ENCODE assay signal across 9 cellular contexts in genomic region chr3:171838218-171838720, GRCh38. TPM values are rescaled to one million over a fixed set of nuclear protein-coding genes. Genes with fewer than 3 reads are reported as not detected.
DNase-seq lines count a peak whose midpoint lies in the region; ATAC-seq, FAIRE-seq and TF ChIP-seq lines count a peak whose summit lies in the region.
"Had no signal": no experiment of that assay in that cellular context is flagged by ENCODE, and none has a peak within 500 bp of the region (broad histone marks: within the 10 kb centered on the region; RNA-seq: fewer than 3 reads in every experiment).

No MANE protein-coding gene starts in this region.

- no peaks in the 10 kb centered on the region for H3K9me3 ChIP-seq in GM12878 (replicated peaks; ENCODE audit: control insufficient read depth, insufficient read depth, low read length)
- H3K9me3 ChIP-seq: pancreas had no signal

- DNase-seq in HFFc6 (peak; percentile 73), GM12878 (ENCODE audit: low read depth, low spot score) (no peak), stromal cell of bone marrow (ENCODE audit: low read depth) (peak; percentile 89), T-helper 1 cell (no peak), COLO829 (ENCODE audit: low spot score) (no peak), activated T-cell treated with anti-CD3 and anti-CD28 coated beads for 4 hours (no peak)
- DNase-seq: pancreas had no signal

- peak; percentile 24 for TF ChIP-seq CTCF in HFFc6 (IDR thresholded peaks at IDR 0.05)
- TF ChIP-seq CTCF in GM12878 (IDR thresholded peaks at IDR 0.05 in 2 of 3, conservative IDR thresholded peaks at IDR 0.05 in 1 of 3; ENCODE audit: control insufficient read depth in 2 of 3, extremely low read depth in 1 of 3, insufficient read depth in 1 of 3, low read depth in 3 of 3, low read length in 3 of 3): no peak

- no peak for TF ChIP-seq RAD21 in GM12878 (IDR thresholded peaks at IDR 0.05; ENCODE audit: insufficient read depth, low read depth, low read length)

- intact Hi-C loops in GM12878 (cut with micrococcal nuclease; ENCODE audit: unreplicated experiment): loop anchor here (10.0 kb wide), 2 partner anchors 653 to 793 kb away; no protein-coding TSS in a partner anchor

- no peak for TF ChIP-seq POLR2A in GM12878 (IDR thresholded peaks at IDR 0.05; ENCODE audit: low read depth, low read length)

- H4K20me1 ChIP-seq in GM12878 (ENCODE audit: control insufficient read depth, insufficient read depth): no peaks in the 10 kb centered on the region

- CTCF ChIA-PET in GM12878 (lab: Yijun Ruan, JAX): interaction anchor here (0.8 to 3.0 kb wide), 9 partner anchors 9 to 877 kb away, joined by 3 to 25 read pairs (median 5); no protein-coding TSS in a partner anchor

- H3K27ac Mint-ChIP-seq in HFFc6: peak overlapping the region; percentile 86

- WGBS in GM12878 (ENCODE audit: insufficient coverage, insufficient replicate concordance, low lambda C conversion rate, missing lambda C conversion rate): 33% methylated on average over 6 of the region's 6 CpGs

- H3K4me3 ChIP-seq in GM12878: no peak overlapping the region
- H3K4me3 ChIP-seq: pancreas had no signal

- H3K27me3 ChIP-seq in GM12878 (replicated peaks in 1 of 2; ENCODE audit: control insufficient read depth in 2 of 2, insufficient read depth in 2 of 2, low read length in 1 of 2): no peaks in the 10 kb centered on the region; a peak in 1 of 4 replicates
- no peaks in the 10 kb centered on the region for H3K27me3 ChIP-seq in layer of hippocampus (ENCODE audit: control insufficient read depth, insufficient read depth, low read length)
- H3K27me3 ChIP-seq: pancreas had no signal

- ATAC-seq in GM12878 (peak; percentile 49), GM18861 (IDR thresholded peaks at IDR 0.05; ENCODE audit: unreplicated experiment) (no peak)

- H3K27me3 Mint-ChIP-seq in HFFc6 (ENCODE audit: insufficient read depth): no peaks in the 10 kb centered on the region

- POLR2A ChIA-PET in GM12878 (lab: Charles Lee): interaction anchor here (0.6 kb wide), 1 partner anchor 15 kb away, joined by 6 read pairs; no protein-coding TSS in a partner anchor

- H3K9me3 Mint-ChIP-seq in HFFc6: no peaks in the 10 kb centered on the region

- FAIRE-seq in GM12878 (lab: Jason Lieb, UNC): peak; percentile 75
- FAIRE-seq: pancreas had no signal

- H2AFZ ChIP-seq in GM12878 (ENCODE audit: control insufficient read depth, low read depth, low read length): no peak overlapping the region

- SMC1A ChIA-PET in GM12878 (lab: Charles Lee; ENCODE audit: uncharacterized antibody, unreplicated experiment): interaction anchor here (0.7 to 3.7 kb wide), 10 partner anchors 9 to 504 kb away, joined by 3 to 23 read pairs (median 3); no protein-coding TSS in a partner anchor

- no peaks in the 10 kb centered on the region for H3K79me2 ChIP-seq in GM12878 (ENCODE audit: control insufficient read depth, insufficient read depth, low read length)

- no peaks in the 10 kb centered on the region for H3K36me3 ChIP-seq in GM12878 (ENCODE audit: control insufficient read depth in 2 of 2, insufficient read depth in 2 of 2, low read length in 1 of 2)
- H3K36me3 ChIP-seq: pancreas had no signal

- no peak overlapping the region for H3K27ac ChIP-seq in GM12878 (ENCODE audit: control insufficient read depth, insufficient read depth)
- H3K27ac ChIP-seq in layer of hippocampus (ENCODE audit: low read depth, low read length): peak overlapping the region; percentile 76

- 0 out of 2 replicates have a peak, but pooled peaks cover 3% of the 10 kb centered on the region for H3K4me1 ChIP-seq in GM12878 (ENCODE audit: control insufficient read depth, insufficient read depth, low read length)

- no TSS peak for BruUV-seq in GM12878 (replicated peaks; lab: Mats Ljungman, UMichigan)

- H3K4me3 Mint-ChIP-seq in HFFc6: peak overlapping the region; percentile 86

- H3K4me1 Mint-ChIP-seq in HFFc6 (ENCODE audit: low read depth): peaks cover 47% of the 10 kb centered on the region

- no peak overlapping the region for H3K9ac ChIP-seq in GM12878 (ENCODE audit: control insufficient read depth, insufficient read depth, low read length)

- in situ Hi-C loops in GM12878 (cut with MboI): loop anchor here (5.0 kb wide), 1 partner anchor 191 kb away; no protein-coding TSS in a partner anchor

- H3K36me3 Mint-ChIP-seq in HFFc6 (ENCODE audit: low read depth): no peaks in the 10 kb centered on the region

- RAD21 ChIA-PET in GM12878 (lab: Charles Lee; ENCODE audit: unreplicated experiment): interaction anchor here (3.0 to 13.1 kb wide), 4 partner anchors 9 to 503 kb away, joined by 11 to 333 read pairs (median 20); no protein-coding TSS in a partner anchor

- peak overlapping the region; percentile 57; the same call in 1 of the 2 replicates for H3K4me2 ChIP-seq in GM12878 (ENCODE audit: control insufficient read depth, insufficient read depth)

- TF ChIP-seq EP300 in GM12878 (IDR thresholded peaks at IDR 0.05; ENCODE audit: borderline replicate concordance in 1 of 2, control insufficient read depth in 1 of 2, low read depth in 2 of 2, low read length in 2 of 2): peak in 1 of 2 experiments; percentile 65; a peak in 1 of 4 replicates

TF ChIP-seq in GM12878, 131 proteins besides CTCF, POLR2A, EP300 and RAD21 (continues in another document):
- 0 out of 2 replicates have a peak, but pooled peaks have one; percentile 32 for TF ChIP-seq GATAD2B (conservative IDR thresholded peaks at IDR 0.05; ENCODE audit: low read depth)
- TF ChIP-seq KAT2A (conservative IDR thresholded peaks at IDR 0.05; ENCODE audit: control insufficient read depth, low read depth, low read length): no peak
- no peak for TF ChIP-seq ZZZ3 (IDR thresholded peaks at IDR 0.05; ENCODE audit: control insufficient read depth, insufficient read length, low read depth)
- no peak for TF ChIP-seq ZNF622 (IDR thresholded peaks at IDR 0.05)
- TF ChIP-seq, protein P1, sequence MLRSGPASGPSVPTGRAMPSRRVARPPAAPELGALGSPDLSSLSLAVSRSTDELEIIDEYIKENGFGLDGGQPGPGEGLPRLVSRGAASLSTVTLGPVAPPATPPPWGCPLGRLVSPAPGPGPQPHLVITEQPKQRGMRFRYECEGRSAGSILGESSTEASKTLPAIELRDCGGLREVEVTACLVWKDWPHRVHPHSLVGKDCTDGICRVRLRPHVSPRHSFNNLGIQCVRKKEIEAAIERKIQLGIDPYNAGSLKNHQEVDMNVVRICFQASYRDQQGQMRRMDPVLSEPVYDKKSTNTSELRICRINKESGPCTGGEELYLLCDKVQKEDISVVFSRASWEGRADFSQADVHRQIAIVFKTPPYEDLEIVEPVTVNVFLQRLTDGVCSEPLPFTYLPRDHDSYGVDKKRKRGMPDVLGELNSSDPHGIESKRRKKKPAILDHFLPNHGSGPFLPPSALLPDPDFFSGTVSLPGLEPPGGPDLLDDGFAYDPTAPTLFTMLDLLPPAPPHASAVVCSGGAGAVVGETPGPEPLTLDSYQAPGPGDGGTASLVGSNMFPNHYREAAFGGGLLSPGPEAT (IDR thresholded peaks at IDR 0.05; ENCODE audit: low read depth): peak; percentile 67

RNA-seq across cellular contexts. Expression of gene TMEM212, which starts 4.9 kb away (rescaled TPM):
- not detected for total RNA-seq in HFFc6 (2021; fragmentation: NEBNext Ultra II Directional; extraction: Animal tissue kit (Norgen Biotek cat#: 25700))
- not detected in 2 replicates for total RNA-seq in GM12878 (2013; cell fraction: nucleolus; rRNA removed)
- not detected in 2 replicates for total RNA-seq in GM12878 (2014; rRNA removed)
- not detected in 2 replicates for total RNA-seq in GM12878 (2014; rRNA removed; fragmentation: Illumina TruSeq; extraction: Trizol)
- total RNA-seq in GM12878 (2021): not detected in 2 replicates
- polyA plus RNA-seq in GM12878 (2011; ENCODE audit: low read depth): not detected
- polyA plus RNA-seq in GM12878 (2011; rRNA removed): 0.35 TPM in 1 of 2 replicates, not detected in the other
- polyA plus RNA-seq in GM12878 (2011; cell fraction: cytosol; rRNA removed): not detected in 2 replicates
- polyA plus RNA-seq in GM12878 (2011; cell fraction: nucleus; rRNA removed): not detected in 2 replicates
- not detected in 2 replicates for polyA plus RNA-seq in GM12878 (2012)
- not detected in 2 replicates for polyA plus RNA-seq in GM12878 (2014; fragmentation: Illumina TruSeq; extraction: Trizol)
- polyA plus RNA-seq in GM12878 (2014; fragmentation: Nextera tagmentation; extraction: Ambion mirVana): not detected
- polyA plus RNA-seq in GM12878 (2014; rRNA removed): not detected in 2 replicates
- not detected for polyA plus RNA-seq in GM12878 (2016; fragmentation: Nextera tagmentation; extraction: Ambion mirVana)
- not detected in 2 replicates for polyA minus RNA-seq in GM12878 (2011; rRNA and poly(A)+ RNA removed)
- not detected in 2 replicates for polyA minus RNA-seq in GM12878 (2011; cell fraction: cytosol; rRNA and poly(A)+ RNA removed)
- not detected in 2 replicates for polyA minus RNA-seq in GM12878 (2011; cell fraction: nucleus; rRNA and poly(A)+ RNA removed)
- total RNA-seq: pancreas had no signal
- polyA plus RNA-seq: pancreas had no signal

RNA-seq across cellular contexts. Expression of gene PLD1, which starts 28.0 kb away (rescaled TPM):
- total RNA-seq in HFFc6 (2021; fragmentation: NEBNext Ultra II Directional; extraction: Animal tissue kit (Norgen Biotek cat#: 25700)): 1 to 10 TPM; 4.1 to 6.0 (median 5.3) TPM
- total RNA-seq in GM12878 (2013; cell fraction: nucleolus; rRNA removed): 526 and 546 TPM in 2 replicates
- total RNA-seq in GM12878 (2014; rRNA removed) (3.2 and 4.4 TPM in 2 replicates), GM12878 (2014; rRNA removed; fragmentation: Illumina TruSeq; extraction: Trizol) (3.8 and 5.1 TPM in 2 replicates), GM12878 (2021) (7.5 and 7.8 TPM in 2 replicates)
- 2.0 TPM for polyA plus RNA-seq in GM12878 (2011; ENCODE audit: low read depth)
- polyA plus RNA-seq in GM12878 (2011; rRNA removed) (108 and 130 TPM in 2 replicates), GM12878 (2014; fragmentation: Illumina TruSeq; extraction: Trizol) (3.4 and 6.5 TPM in 2 replicates), GM12878 (2014; fragmentation: Nextera tagmentation; extraction: Ambion mirVana) (1 to 10 TPM; 3.1 to 3.4 TPM), GM12878 (2014; rRNA removed) (2.4 and 2.9 TPM in 2 replicates), GM12878 (2016; fragmentation: Nextera tagmentation; extraction: Ambion mirVana) (1 to 10 TPM; 4.3 to 5.8 TPM)
- polyA plus RNA-seq in GM12878 (2011; cell fraction: cytosol; rRNA removed): 53.4 and 59.3 TPM in 2 replicates
- 108 and 131 TPM in 2 replicates for polyA plus RNA-seq in GM12878 (2011; cell fraction: nucleus; rRNA removed)
- 1.2 and 2.7 TPM in 2 replicates for polyA plus RNA-seq in GM12878 (2012)
- polyA minus RNA-seq in GM12878 (2011; rRNA and poly(A)+ RNA removed): 228 and 285 TPM in 2 replicates
- polyA minus RNA-seq in GM12878 (2011; cell fraction: cytosol; rRNA and poly(A)+ RNA removed): 42.9 and 75.5 TPM in 2 replicates
- 205 and 292 TPM in 2 replicates for polyA minus RNA-seq in GM12878 (2011; cell fraction: nucleus; rRNA and poly(A)+ RNA removed)

Comparison
In these comparisons a context has a peak if more than half of its experiments do, and no peak if none do; other contexts are left out.
1. DNase-seq: peak in HFFc6 (single experiment) and stromal cell of bone marrow (single experiment); none in GM12878 (single experiment), T-helper 1 cell (0 of 5), COLO829 (single experiment) and activated T-cell treated with anti-CD3 and anti-CD28 coated beads for 4 hours (single experiment).